In genomic region chr14:64948612-64949210, GRCh38 we compare ENCODE assay signal across 29 cellular contexts. TPM values are rescaled to one million over a fixed set of nuclear protein-coding genes. Genes with fewer than 3 reads are reported as not detected.
DNase-seq lines count a peak whose midpoint lies in the region; ATAC-seq, FAIRE-seq and TF ChIP-seq lines count a peak whose summit lies in the region.
"Had no signal": no experiment of that assay in that cellular context is flagged by ENCODE, and none has a peak within 500 bp of the region (broad histone marks: within the 10 kb centered on the region; RNA-seq: fewer than 3 reads in every experiment).

No MANE protein-coding gene starts in this region.

- TF ChIP-seq CTCF in heart right ventricle (IDR thresholded peaks at IDR 0.05) (no peak), RWPE2 (IDR thresholded peaks at IDR 0.05; ENCODE audit: poor library complexity, severe bottlenecking) (no peak)

- WGBS in heart right ventricle, 2 donors: 89 to 94% methylated on average over 8 of the region's 8 CpGs

- DNase-seq in heart right ventricle (no peak), left ventricle myocardium superior (no peak), RWPE2 (ENCODE audit: low spot score) (peak; percentile 23), iris pigment epithelial cell (ENCODE audit: low read depth) (peak; percentile 18), RCC 7860 (ENCODE audit: low spot score) (no peak), COLO668 (lab: John Stamatoyannopoulos, UW; ENCODE audit: unreplicated experiment) (no peak)
- no peak for DNase-seq in stimulated activated effector memory CD8-positive, alpha-beta T cell treated with anti-CD3 and anti-CD28 coated beads, Interleukin-12 subunit alpha, Interleukin-12 subunit beta, amount 100 ng/mL, for 72 hours (ENCODE audit: low spot score in 2 of 2)
- DNase-seq: AML-193; Calu3; CD8-positive, alpha-beta memory T cell; DMS79 treated with DMSO at 0.1 percent for 48 hours; Kasumi-1; NCI-H1105; NCI-H1436 treated with DMSO at 0.1 percent for 48 hours; NCI-H187 treated with DMSO at 0.1 percent for 48 hours; NCI-H2171 treated with DMSO at 0.1 percent for 48 hours; NCI-H345; NCI-H524; NCI-H774; SHP77 had no signal

- peaks cover 44% of the 10 kb centered on the region for H3K4me1 Mint-ChIP-seq in stimulated activated effector memory CD8-positive, alpha-beta T cell treated with anti-CD3 and anti-CD28 coated beads, Interleukin-12 subunit alpha, Interleukin-12 subunit beta, amount 100 ng/mL, for 72 hours

- intact Hi-C loops in heart right ventricle (cut with DNase I) (no loop called here), left ventricle myocardium superior (cut with micrococcal nuclease) (no loop called here)

- no peaks in the 10 kb centered on the region for H3K9me3 Mint-ChIP-seq in stimulated activated effector memory CD8-positive, alpha-beta T cell treated with anti-CD3 and anti-CD28 coated beads, Interleukin-12 subunit alpha, Interleukin-12 subunit beta, amount 100 ng/mL, for 72 hours
- H3K9me3 Mint-ChIP-seq: CD8-positive, alpha-beta memory T cell had no signal

- H3K4me1 ChIP-seq in heart right ventricle (peaks cover 0 to 56% (median 23%) of the 10 kb centered on the region in 9 donors), RWPE2 (ENCODE audit: insufficient read depth, poor library complexity, severe bottlenecking) (no peaks in the 10 kb centered on the region)

- H3K27ac ChIP-seq in heart right ventricle: peak overlapping the region in 7 of 10 donors; percentile 9 to 91 (median 36)
- no peak overlapping the region for H3K27ac ChIP-seq in RWPE2 (ENCODE audit: poor library complexity, severe bottlenecking)
- H3K27ac ChIP-seq: C4-2B had no signal

- H3K36me3 Mint-ChIP-seq in stimulated activated effector memory CD8-positive, alpha-beta T cell treated with anti-CD3 and anti-CD28 coated beads, Interleukin-12 subunit alpha, Interleukin-12 subunit beta, amount 100 ng/mL, for 72 hours: peaks cover 3% of the 10 kb centered on the region

- H3K4me3 ChIP-seq in heart right ventricle (no peak overlapping the region), RWPE2 (ENCODE audit: severe bottlenecking) (no peak overlapping the region)
- H3K4me3 ChIP-seq: K562 had no signal

- ATAC-seq in heart right ventricle (no peak), left ventricle myocardium superior (no peak), RWPE2 (ENCODE audit: low read depth) (no peak), HG03342 (IDR thresholded peaks at IDR 0.05; ENCODE audit: unreplicated experiment) (no peak)
- ATAC-seq in stimulated activated effector memory CD8-positive, alpha-beta T cell treated with anti-CD3 and anti-CD28 coated beads, Interleukin-12 subunit alpha, Interleukin-12 subunit beta, amount 100 ng/mL, for 72 hours: no peak
- ATAC-seq: K562 had no signal

- H3K36me3 ChIP-seq in heart right ventricle: peaks cover 0 to 60% (median 5%) of the 10 kb centered on the region in 9 donors
- no peaks in the 10 kb centered on the region for H3K36me3 ChIP-seq in RWPE2 (ENCODE audit: low read depth)

- H3K9me3 ChIP-seq in heart right ventricle (no peaks in the 10 kb centered on the region), RWPE2 (ENCODE audit: severe bottlenecking) (no peaks in the 10 kb centered on the region)

- no peak overlapping the region for H3K4me3 Mint-ChIP-seq in stimulated activated effector memory CD8-positive, alpha-beta T cell treated with anti-CD3 and anti-CD28 coated beads, Interleukin-12 subunit alpha, Interleukin-12 subunit beta, amount 100 ng/mL, for 72 hours
- H3K4me3 Mint-ChIP-seq: CD8-positive, alpha-beta memory T cell had no signal

- H3K27me3 ChIP-seq in heart right ventricle: no peaks in the 10 kb centered on the region
- H3K27me3 ChIP-seq in RWPE2 (ENCODE audit: insufficient read depth, poor library complexity, severe bottlenecking): no peaks in the 10 kb centered on the region

- no peak for FAIRE-seq in RCC 7860 (lab: Jason Lieb, UNC)
- FAIRE-seq: A204.1, GM12892, GM19239, H54, K562 had no signal

- H3K27ac Mint-ChIP-seq in stimulated activated effector memory CD8-positive, alpha-beta T cell treated with anti-CD3 and anti-CD28 coated beads, Interleukin-12 subunit alpha, Interleukin-12 subunit beta, amount 100 ng/mL, for 72 hours: peak overlapping the region; percentile 37

RNA-seq across cellular contexts. Expression of gene GPX2, which starts 6.2 kb away (rescaled TPM):
- total RNA-seq in heart right ventricle (not detected), left ventricle myocardium superior (not detected)
- polyA plus RNA-seq in heart right ventricle: not detected
- total RNA-seq: CD8-positive, alpha-beta memory T cell; M059J; SK-MEL-5 had no signal
- polyA plus RNA-seq: CD8-positive, alpha-beta memory T cell; K562 had no signal

RNA-seq across cellular contexts. Expression of gene RAB15, which starts 23.4 kb away (rescaled TPM):
- total RNA-seq in heart right ventricle: 10 to 100 TPM; 11.2 to 94.3 (median 31.6) TPM
- polyA plus RNA-seq in heart right ventricle: 10 to 100 TPM in 1 of 2 donors, 1 to 10 TPM in 1; 8.2 to 35.7 TPM
- 9.0 TPM for total RNA-seq in left ventricle myocardium superior

RNA-seq across cellular contexts. Expression of gene CHURC1, which starts 34.5 kb away (rescaled TPM):
- total RNA-seq in heart right ventricle (10 to 100 TPM; 59.2 to 98.8 (median 76.3) TPM), left ventricle myocardium superior (91.3 TPM)
- polyA plus RNA-seq in heart right ventricle: 10 to 100 TPM; 46.2 to 49.4 TPM

RNA-seq across cellular contexts. Expression of gene FNTB, which starts 38.0 kb away (rescaled TPM):
- total RNA-seq in heart right ventricle: 10 to 100 TPM; 14.6 to 20.8 (median 16.9) TPM
- polyA plus RNA-seq in heart right ventricle: 10 to 100 TPM; 14.6 to 16.2 TPM
- 18.1 TPM for total RNA-seq in left ventricle myocardium superior

Comparison
In these comparisons a context has a peak if more than half of its experiments do, and no peak if none do; other contexts are left out.
1. DNase-seq: peak in RWPE2 (single experiment) and iris pigment epithelial cell (single experiment); none in heart right ventricle (0 of 2), left ventricle myocardium superior (single experiment), stimulated activated effector memory CD8-positive, alpha-beta T cell treated with anti-CD3 and anti-CD28 coated beads, Interleukin-12 subunit alpha, Interleukin-12 subunit beta, amount 100 ng/mL, for 72 hours (0 of 2), RCC 7860 (single experiment) and COLO668 (single experiment).